ENCODE assay signal across 26 cellular contexts in the genomic region with DNA sequence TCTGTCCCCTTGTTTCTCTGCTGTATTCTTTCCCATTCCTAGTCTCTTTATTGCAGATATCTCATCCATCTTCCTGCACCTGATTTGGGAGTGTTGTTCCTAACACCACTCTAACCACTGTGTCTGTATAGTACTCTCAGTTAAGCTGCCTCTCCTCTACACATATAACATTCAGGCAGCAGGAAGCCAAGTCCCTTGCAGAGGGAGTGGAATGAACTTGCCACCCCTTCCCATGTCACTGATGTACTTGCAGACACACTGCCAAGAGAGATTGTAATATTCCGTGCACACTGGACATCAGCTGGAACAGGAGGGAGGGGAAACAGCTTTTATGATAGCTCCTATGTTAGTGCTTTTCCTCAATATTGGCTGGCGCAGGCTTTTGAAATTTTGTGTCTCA.
DNase-seq lines count a peak whose midpoint lies in the region; ATAC-seq and TF ChIP-seq lines count a peak whose summit lies in the region.
"Had no signal": no experiment of that assay in that cellular context is flagged by ENCODE, and none has a peak within 500 bp of the region (broad histone marks: within the 10 kb centered on the region; RNA-seq: fewer than 3 reads in every experiment).

No MANE protein-coding gene starts in this region.

- 6 to 12% methylated on average over 2 of the region's 2 CpGs for WGBS in heart right ventricle, 2 donors

- H3K9me3 ChIP-seq in heart right ventricle = no peaks in the 10 kb centered on the region
- H3K9me3 ChIP-seq: BE2C, BLaER1 had no signal

- ATAC-seq in Right ventricle myocardium inferior (peak; percentile 38), heart right ventricle (peak in 6 of 8 donors; percentile 19 to 67 (median 45)), left ventricle myocardium superior (peak; percentile 69)
- ATAC-seq: GM12878 had no signal

- peaks cover 6% of the 10 kb centered on the region for H3K36me3 Mint-ChIP-seq in brain
- H3K36me3 Mint-ChIP-seq: CD14-positive monocyte; CD4-positive, alpha-beta memory T cell; CD4-positive, CD25-positive, alpha-beta regulatory T cell; CD8-positive, alpha-beta memory T cell had no signal

- intact Hi-C loops in Right ventricle myocardium inferior (cut with DNase I) = no loop called here
- intact Hi-C loops in cardiac septum (cut with DNase I) = no loop called here
- intact Hi-C loops in heart right ventricle (cut with DNase I) = no loop called here
- intact Hi-C loops in left ventricle myocardium superior (cut with micrococcal nuclease) = no loop called here

- H3K36me3 ChIP-seq in heart right ventricle = no peaks in the 10 kb centered on the region
- H3K36me3 ChIP-seq: BE2C, BLaER1 had no signal

- peaks cover 0 to 4% (median 0%) of the 10 kb centered on the region in 5 experiments for H3K9me3 Mint-ChIP-seq in brain

- DNase-seq in Right ventricle myocardium inferior (ENCODE audit: missing footprints) (no peak), cardiac septum (ENCODE audit: low spot score) (no peak), heart right ventricle (no peak), left ventricle myocardium superior (no peak), NCI-H146 treated with DMSO at 0.1 percent for 48 hours (lab: John Stamatoyannopoulos, UW; ENCODE audit: unreplicated experiment) (no peak), dermis blood vessel endothelial cell (no peak), 8988T (no peak)
- DNase-seq: ACHN; BE2C; C1 segment of cervical spinal cord; CD4-positive, alpha-beta memory T cell; CD4-positive, CD25-positive, alpha-beta regulatory T cell; CD8-positive, alpha-beta memory T cell; COR-L47; DMS 273 treated with DMSO at 0.1 percent for 48 hours; DMS153; DMS53; DMS79; DND-41; EL; GDM1 had no signal

- H3K4me3 ChIP-seq in heart right ventricle = no peak overlapping the region
- H3K4me3 ChIP-seq: BLaER1, GM12878 had no signal

- peak overlapping the region in 1 of 10 donors; percentile 72 for H3K27ac ChIP-seq in heart right ventricle
- H3K27ac ChIP-seq: 22Rv1, BLaER1 had no signal

- no peaks in the 10 kb centered on the region for H3K27me3 ChIP-seq in heart right ventricle
- H3K27me3 ChIP-seq: BE2C, BLaER1 had no signal

- H3K4me3 Mint-ChIP-seq in brain = no peak overlapping the region
- H3K4me3 Mint-ChIP-seq: CD14-positive monocyte; CD4-positive, alpha-beta memory T cell; CD4-positive, CD25-positive, alpha-beta regulatory T cell; CD8-positive, alpha-beta memory T cell had no signal

- H3K4me1 ChIP-seq in heart right ventricle = peaks cover 0 to 61% (median 33%) of the 10 kb centered on the region in 9 donors
- H3K4me1 ChIP-seq: BE2C, BLaER1 had no signal

- peaks cover 82% of the 10 kb centered on the region for H3K4me1 Mint-ChIP-seq in brain
- H3K4me1 Mint-ChIP-seq: CD14-positive monocyte; CD4-positive, alpha-beta memory T cell; CD4-positive, CD25-positive, alpha-beta regulatory T cell; CD8-positive, alpha-beta memory T cell had no signal

- peak overlapping the region in 3 of 5 experiments; percentile 10 to 57 (median 22) for H3K27ac Mint-ChIP-seq in brain
- H3K27ac Mint-ChIP-seq: CD14-positive monocyte; CD4-positive, alpha-beta memory T cell; CD4-positive, CD25-positive, alpha-beta regulatory T cell; CD8-positive, alpha-beta memory T cell had no signal

- no peaks in the 10 kb centered on the region for H3K27me3 Mint-ChIP-seq in brain
- H3K27me3 Mint-ChIP-seq: CD4-positive, alpha-beta memory T cell; CD4-positive, CD25-positive, alpha-beta regulatory T cell had no signal

- TF ChIP-seq CTCF in brain (conservative IDR thresholded peaks at IDR 0.05) = no peak
- no peak for TF ChIP-seq CTCF in heart right ventricle (IDR thresholded peaks at IDR 0.05)
